14 cellular contexts compared by ENCODE assay signal in genomic region chr2:150716186-150716585, GRCh38.
"Had no signal": no experiment of that assay in that cellular context is flagged by ENCODE, and none has a peak within 500 bp of the region (broad histone marks: within the 10 kb centered on the region; RNA-seq: fewer than 3 reads in every experiment).

No MANE protein-coding gene starts in this region.

- DNase-seq: activated CD4-positive, alpha-beta T cell treated with anti-CD3 and anti-CD28 coated beads for 36 hours; activated CD4-positive, alpha-beta T cell treated with anti-CD3 and anti-CD28 coated beads, Interleukin-2, amount 50 U/mL, for 48 hours; activated gamma-delta T cell treated with Interleukin-2 at 50 U/mL for 16 hours; colonic mucosa; erythroblast; posterior cingulate gyrus; sigmoid colon; stimulated activated naive B cell treated with anti-CD40 and anti-IgM and Interleukin-4, amounts not matched to agents 10 μg/mL and 1 μg/mL and 100 μg/mL, for 72 hours had no signal

- H3K27ac Mint-ChIP-seq: activated CD4-positive, alpha-beta T cell treated with anti-CD3 and anti-CD28 coated beads for 36 hours; activated naive CD8-positive, alpha-beta T cell; brain; nephron; stimulated activated naive B cell treated with anti-CD40 and anti-IgM and Interleukin-4, amounts not matched to agents 10 μg/mL and 1 μg/mL and 100 μg/mL, for 72 hours; T-helper 2 cell treated with Interferon-gamma antibody and Interleukin-4, amounts not matched to agents 5 μg/mL and 100 μg/mL, for 36 hours; WTC11 had no signal

- H3K9me3 Mint-ChIP-seq: brain; nephron; T-helper 2 cell treated with Interferon-gamma antibody and Interleukin-4, amounts not matched to agents 5 μg/mL and 100 μg/mL, for 36 hours had no signal

- H3K4me3 Mint-ChIP-seq: activated CD4-positive, alpha-beta T cell treated with anti-CD3 and anti-CD28 coated beads for 36 hours; activated naive CD8-positive, alpha-beta T cell; brain; central memory CD8-positive, alpha-beta T cell; nephron; stimulated activated naive B cell treated with anti-CD40 and anti-IgM and Interleukin-4, amounts not matched to agents 10 μg/mL and 1 μg/mL and 100 μg/mL, for 72 hours; T-helper 2 cell treated with Interferon-gamma antibody and Interleukin-4, amounts not matched to agents 5 μg/mL and 100 μg/mL, for 36 hours; WTC11 had no signal

- H3K27me3 Mint-ChIP-seq: activated naive CD8-positive, alpha-beta T cell; brain; central memory CD8-positive, alpha-beta T cell; stimulated activated naive B cell treated with anti-CD40 and anti-IgM and Interleukin-4, amounts not matched to agents 10 μg/mL and 1 μg/mL and 100 μg/mL, for 72 hours had no signal

- ATAC-seq: activated CD4-positive, alpha-beta T cell treated with anti-CD3 and anti-CD28 coated beads for 36 hours; stimulated activated naive B cell treated with anti-CD40 and anti-IgM and Interleukin-4, amounts not matched to agents 10 μg/mL and 1 μg/mL and 100 μg/mL, for 72 hours; WTC11 had no signal

- H3K4me3 ChIP-seq: colonic mucosa, sigmoid colon had no signal

- H3K4me1 Mint-ChIP-seq: activated CD4-positive, alpha-beta T cell treated with anti-CD3 and anti-CD28 coated beads for 36 hours; central memory CD8-positive, alpha-beta T cell; nephron; stimulated activated naive B cell treated with anti-CD40 and anti-IgM and Interleukin-4, amounts not matched to agents 10 μg/mL and 1 μg/mL and 100 μg/mL, for 72 hours had no signal

- H3K9me3 ChIP-seq: colonic mucosa, sigmoid colon had no signal

- H3K27ac ChIP-seq: colonic mucosa, sigmoid colon had no signal

- H3K4me1 ChIP-seq: colonic mucosa, sigmoid colon had no signal

- H3K36me3 ChIP-seq: colonic mucosa, sigmoid colon had no signal

- H3K36me3 Mint-ChIP-seq: activated naive CD8-positive, alpha-beta T cell; brain; stimulated activated naive B cell treated with anti-CD40 and anti-IgM and Interleukin-4, amounts not matched to agents 10 μg/mL and 1 μg/mL and 100 μg/mL, for 72 hours; WTC11 had no signal

- H3K27me3 ChIP-seq: colonic mucosa, sigmoid colon had no signal
